15 cellular contexts compared by ENCODE assay signal in genomic region chr2:41779873-41780272, GRCh38.
"Had no signal": no experiment of that assay in that cellular context is flagged by ENCODE, and none has a peak within 500 bp of the region (broad histone marks: within the 10 kb centered on the region; RNA-seq: fewer than 3 reads in every experiment).

No MANE protein-coding gene starts in this region.

- H3K27me3 Mint-ChIP-seq: brain had no signal

- H3K4me1 ChIP-seq: sigmoid colon had no signal

- H3K36me3 ChIP-seq: sigmoid colon had no signal

- H3K27ac ChIP-seq: sigmoid colon had no signal

- H3K9me3 Mint-ChIP-seq: activated naive CD4-positive, alpha-beta T cell treated with anti-CD3 and anti-CD28 coated beads, Interleukin-2, amount 50 U/mL, for 72 hours; activated T-cell treated with anti-CD3 and anti-CD28 coated beads, Interleukin-2, amount 50 U/mL, for 4 hours had no signal

- H3K27ac Mint-ChIP-seq: activated naive CD4-positive, alpha-beta T cell treated with anti-CD3 and anti-CD28 coated beads, Interleukin-2, amount 50 U/mL, for 72 hours had no signal

- DNase-seq: activated CD4-positive, alpha-beta T cell treated with anti-CD3 and anti-CD28 coated beads, Interleukin-2, amount 50 U/mL, for 48 hours; activated CD4-positive, CD25-positive, alpha-beta regulatory T cell treated with anti-CD3 and anti-CD28 coated beads, Interleukin-2, amount 50 U/mL, for 72 hours; activated effector memory CD4-positive, alpha-beta T cell treated with anti-CD3 and anti-CD28 coated beads, Interleukin-2, amount 50 U/mL, for 16 hours; activated T-cell treated with anti-CD3 and anti-CD28 coated beads, Interleukin-2, amount 50 U/mL, for 4 hours; amygdala; cerebellar nuclear complex; dermis blood vessel endothelial cell; kidney; sigmoid colon; stimulated activated CD4-positive, alpha-beta T cell treated with anti-CD3 and anti-CD28 coated beads, Interleukin-12 subunit alpha, Interleukin-12 subunit beta, amount 100 ng/mL, for 4 hours; stimulated activated CD4-positive, alpha-beta T cell treated with anti-CD3 and anti-CD28 coated beads, Interleukin-2, amount 100 ng/mL, for 48 hours; stimulated activated naive CD4-positive, alpha-beta T cell treated with Interleukin-2 at 50 U/mL for 16 hours; trophoblast cell had no signal

- H3K4me3 Mint-ChIP-seq: activated T-cell treated with anti-CD3 and anti-CD28 coated beads, Interleukin-2, amount 50 U/mL, for 4 hours; brain had no signal

- H3K27me3 ChIP-seq: sigmoid colon had no signal

- H3K9me3 ChIP-seq: sigmoid colon had no signal

- H3K4me3 ChIP-seq: sigmoid colon had no signal

- H3K36me3 Mint-ChIP-seq: activated naive CD4-positive, alpha-beta T cell treated with anti-CD3 and anti-CD28 coated beads, Interleukin-2, amount 50 U/mL, for 72 hours; brain had no signal

- ATAC-seq: activated naive CD4-positive, alpha-beta T cell treated with anti-CD3 and anti-CD28 coated beads, Interleukin-2, amount 50 U/mL, for 72 hours; activated T-cell treated with anti-CD3 and anti-CD28 coated beads, Interleukin-2, amount 50 U/mL, for 4 hours had no signal
